In genomic region chr15:49026700-49027099, GRCh38 we compare ENCODE assay signal across 1 cellular context.
TF ChIP-seq lines count a peak whose summit lies in the region.

No MANE protein-coding gene starts in this region.

TF ChIP-seq in GM12878, 131 proteins besides CTCF, POLR2A, EP300 and RAD21:
- TF ChIP-seq ZNF687 (IDR thresholded peaks at IDR 0.05) = no peak
- TF ChIP-seq USF1 (IDR thresholded peaks at IDR 0.05; ENCODE audit: borderline replicate concordance, extremely low read length, insufficient read depth, low read depth, low read length) = no peak
- no peak for TF ChIP-seq ETV6 (conservative IDR thresholded peaks at IDR 0.05 in 1 of 2, IDR thresholded peaks at IDR 0.05 in 1 of 2; ENCODE audit: borderline replicate concordance in 1 of 2, low read depth in 1 of 2)
- no peak for TF ChIP-seq NRF1 (conservative IDR thresholded peaks at IDR 0.05; ENCODE audit: low read depth, low read length)
- TF ChIP-seq FOXK2 (IDR thresholded peaks at IDR 0.05) = no peak
- no peak for TF ChIP-seq MTA3 (IDR thresholded peaks at IDR 0.05; ENCODE audit: borderline replicate concordance, low read length)
- no peak for TF ChIP-seq KLF5 (IDR thresholded peaks at IDR 0.05; ENCODE audit: partially characterized antibody)
- TF ChIP-seq ZNF207 (IDR thresholded peaks at IDR 0.05; ENCODE audit: borderline replicate concordance) = no peak
